Comparison of ENCODE assay signal across 30 cellular contexts in the genomic region with DNA sequence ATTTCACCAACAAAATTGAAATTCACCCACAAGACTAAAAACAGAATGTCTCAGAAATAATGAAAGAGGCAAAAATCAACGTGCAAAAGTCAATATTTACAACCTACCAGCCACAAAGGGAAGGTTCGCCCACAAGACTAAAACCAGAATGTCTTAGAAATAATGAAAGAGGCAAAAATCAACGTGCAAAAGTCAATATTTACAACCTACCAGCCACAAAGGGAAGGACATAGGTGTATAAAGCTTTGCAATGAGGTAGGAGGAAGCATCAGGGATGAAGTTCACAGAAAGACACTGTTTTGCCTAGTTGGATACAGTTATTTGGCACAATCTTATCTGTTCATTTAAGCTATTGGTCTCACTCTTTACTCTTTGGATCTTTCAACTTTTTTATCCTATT. TPM values are rescaled to one million over a fixed set of nuclear protein-coding genes. Genes with fewer than 3 reads are reported as not detected.
"Had no signal": no experiment of that assay in that cellular context is flagged by ENCODE, and none has a peak within 500 bp of the region (broad histone marks: within the 10 kb centered on the region; RNA-seq: fewer than 3 reads in every experiment).

No MANE protein-coding gene starts in this region.

- H3K27me3 ChIP-seq: ascending aorta, brain microvascular endothelial cell, dorsolateral prefrontal cortex, heart left ventricle had no signal

- DNase-seq: activated CD4-positive, alpha-beta memory T cell treated with anti-CD3 and anti-CD28 coated beads for 36 hours; activated CD4-positive, alpha-beta T cell treated with anti-CD3 and anti-CD28 coated beads for 36 hours; activated CD4-positive, alpha-beta T cell treated with anti-CD3 and anti-CD28 coated beads, Interleukin-2, amount 10 ng/mL, durations not matched to agents 24 days and 14 days; activated CD4-positive, CD25-positive, alpha-beta regulatory T cell; activated CD4-positive, CD25-positive, alpha-beta regulatory T cell treated with anti-CD3 and anti-CD28 coated beads, Interleukin-2, amount 50 U/mL, for 72 hours; activated CD8-positive, alpha-beta memory T cell treated with anti-CD3 and anti-CD28 coated beads, Interleukin-2, amount 50 U/mL, for 48 hours; activated CD8-positive, alpha-beta T cell treated with anti-CD3 and anti-CD28 coated beads, Interleukin-2, amount 10 ng/mL, durations not matched to agents 7 days and 5 days; activated gamma-delta T cell; activated naive CD4-positive, alpha-beta T cell; activated naive CD4-positive, alpha-beta T cell treated with anti-CD3 and anti-CD28 coated beads, Interleukin-2, amount 10 ng/mL, durations not matched to agents 7 days and 5 days; activated naive CD8-positive, alpha-beta T cell treated with anti-CD3 and anti-CD28 coated beads, Interleukin-2, amount 10 ng/mL, durations not matched to agents 7 days and 5 days; activated T-cell treated with anti-CD3 and anti-CD28 coated beads for 4 hours; activated T-cell treated with anti-CD3 and anti-CD28 coated beads, Interleukin-2, amount 50 U/mL, for 24 hours; activated T-cell treated with anti-CD3 and anti-CD28 coated beads, Interleukin-2, amount 50 U/mL, for 72 hours; brain microvascular endothelial cell; dorsolateral prefrontal cortex; effector memory CD4-positive, alpha-beta T cell; heart left ventricle; T-helper 2 cell had no signal

- H3K9me3 Mint-ChIP-seq: activated CD4-positive, alpha-beta memory T cell treated with anti-CD3 and anti-CD28 coated beads for 36 hours; activated CD4-positive, alpha-beta T cell treated with anti-CD3 and anti-CD28 coated beads, Interleukin-2, amount 10 ng/mL, durations not matched to agents 24 days and 14 days; activated naive CD4-positive, alpha-beta T cell treated with anti-CD3 and anti-CD28 coated beads, Interleukin-2, amount 10 ng/mL, durations not matched to agents 7 days and 5 days; activated naive CD4-positive, alpha-beta T cell treated with anti-CD3 and anti-CD28 coated beads, Interleukin-2, amount 50 U/mL, for 72 hours; activated naive CD8-positive, alpha-beta T cell treated with anti-CD3 and anti-CD28 coated beads, Interleukin-2, amount 10 ng/mL, durations not matched to agents 7 days and 5 days; activated T-cell treated with anti-CD3 and anti-CD28 coated beads, Interleukin-2, amount 50 U/mL, for 24 hours; activated T-cell treated with anti-CD3 and anti-CD28 coated beads, Interleukin-2, amount 50 U/mL, for 72 hours; central memory CD8-positive, alpha-beta T cell; dendritic cell treated with granulocyte-macrophage colony-stimulating factor and Interleukin-4, amounts not matched to agents 40 ng/mL and 50 ng/mL, for 4 days; endodermal cell had no signal

- H3K36me3 ChIP-seq: ascending aorta, heart left ventricle had no signal

- ATAC-seq: activated CD4-positive, alpha-beta T cell treated with anti-CD3 and anti-CD28 coated beads for 36 hours; activated CD8-positive, alpha-beta T cell treated with anti-CD3 and anti-CD28 coated beads, Interleukin-2, amount 10 ng/mL, durations not matched to agents 7 days and 5 days; activated naive CD4-positive, alpha-beta T cell treated with anti-CD3 and anti-CD28 coated beads, Interleukin-2, amount 50 U/mL, for 72 hours; activated T-cell treated with anti-CD3 and anti-CD28 coated beads, Interleukin-2, amount 50 U/mL, for 72 hours; esophagus mucosa; heart left ventricle had no signal

- H3K4me3 ChIP-seq: ascending aorta, coronary artery, dorsolateral prefrontal cortex, heart left ventricle had no signal

- H3K4me3 Mint-ChIP-seq: activated CD4-positive, alpha-beta memory T cell treated with anti-CD3 and anti-CD28 coated beads for 36 hours; activated CD4-positive, alpha-beta T cell treated with anti-CD3 and anti-CD28 coated beads for 36 hours; activated CD4-positive, alpha-beta T cell treated with anti-CD3 and anti-CD28 coated beads, Interleukin-2, amount 10 ng/mL, durations not matched to agents 24 days and 14 days; activated CD8-positive, alpha-beta T cell treated with anti-CD3 and anti-CD28 coated beads, Interleukin-2, amount 10 ng/mL, durations not matched to agents 7 days and 5 days; activated naive CD4-positive, alpha-beta T cell treated with anti-CD3 and anti-CD28 coated beads, Interleukin-2, amount 10 ng/mL, durations not matched to agents 7 days and 5 days; activated naive CD8-positive, alpha-beta T cell treated with anti-CD3 and anti-CD28 coated beads, Interleukin-2, amount 10 ng/mL, durations not matched to agents 7 days and 5 days; activated T-cell treated with anti-CD3 and anti-CD28 coated beads, Interleukin-2, amount 50 U/mL, for 24 hours; activated T-cell treated with anti-CD3 and anti-CD28 coated beads, Interleukin-2, amount 50 U/mL, for 72 hours; central memory CD8-positive, alpha-beta T cell; dendritic cell treated with granulocyte-macrophage colony-stimulating factor and Interleukin-4, amounts not matched to agents 40 ng/mL and 50 ng/mL, for 4 days; endodermal cell had no signal

- H3K36me3 Mint-ChIP-seq: activated CD4-positive, alpha-beta memory T cell treated with anti-CD3 and anti-CD28 coated beads for 36 hours; activated naive CD4-positive, alpha-beta T cell treated with anti-CD3 and anti-CD28 coated beads, Interleukin-2, amount 10 ng/mL, durations not matched to agents 7 days and 5 days; activated naive CD4-positive, alpha-beta T cell treated with anti-CD3 and anti-CD28 coated beads, Interleukin-2, amount 50 U/mL, for 72 hours; activated naive CD8-positive, alpha-beta T cell treated with anti-CD3 and anti-CD28 coated beads, Interleukin-2, amount 10 ng/mL, durations not matched to agents 7 days and 5 days had no signal

- H3K27ac Mint-ChIP-seq: activated CD4-positive, alpha-beta memory T cell treated with anti-CD3 and anti-CD28 coated beads for 36 hours; activated CD4-positive, alpha-beta T cell treated with anti-CD3 and anti-CD28 coated beads for 36 hours; activated CD4-positive, alpha-beta T cell treated with anti-CD3 and anti-CD28 coated beads, Interleukin-2, amount 10 ng/mL, durations not matched to agents 24 days and 14 days; activated CD8-positive, alpha-beta T cell treated with anti-CD3 and anti-CD28 coated beads, Interleukin-2, amount 10 ng/mL, durations not matched to agents 7 days and 5 days; activated naive CD4-positive, alpha-beta T cell treated with anti-CD3 and anti-CD28 coated beads, Interleukin-2, amount 10 ng/mL, durations not matched to agents 7 days and 5 days; activated naive CD4-positive, alpha-beta T cell treated with anti-CD3 and anti-CD28 coated beads, Interleukin-2, amount 50 U/mL, for 72 hours; activated naive CD8-positive, alpha-beta T cell treated with anti-CD3 and anti-CD28 coated beads, Interleukin-2, amount 10 ng/mL, durations not matched to agents 7 days and 5 days; activated T-cell treated with anti-CD3 and anti-CD28 coated beads, Interleukin-2, amount 50 U/mL, for 24 hours; activated T-cell treated with anti-CD3 and anti-CD28 coated beads, Interleukin-2, amount 50 U/mL, for 72 hours; dendritic cell treated with granulocyte-macrophage colony-stimulating factor and Interleukin-4, amounts not matched to agents 40 ng/mL and 50 ng/mL, for 4 days; endodermal cell had no signal

- H3K4me1 Mint-ChIP-seq: activated CD4-positive, alpha-beta T cell treated with anti-CD3 and anti-CD28 coated beads for 36 hours; activated CD4-positive, alpha-beta T cell treated with anti-CD3 and anti-CD28 coated beads, Interleukin-2, amount 10 ng/mL, durations not matched to agents 24 days and 14 days; activated naive CD4-positive, alpha-beta T cell treated with anti-CD3 and anti-CD28 coated beads, Interleukin-2, amount 10 ng/mL, durations not matched to agents 7 days and 5 days; activated naive CD8-positive, alpha-beta T cell treated with anti-CD3 and anti-CD28 coated beads, Interleukin-2, amount 10 ng/mL, durations not matched to agents 7 days and 5 days; central memory CD8-positive, alpha-beta T cell; endodermal cell had no signal

- H3K27me3 Mint-ChIP-seq: activated CD4-positive, alpha-beta memory T cell treated with anti-CD3 and anti-CD28 coated beads for 36 hours; activated naive CD4-positive, alpha-beta T cell treated with anti-CD3 and anti-CD28 coated beads, Interleukin-2, amount 10 ng/mL, durations not matched to agents 7 days and 5 days; activated naive CD8-positive, alpha-beta T cell treated with anti-CD3 and anti-CD28 coated beads, Interleukin-2, amount 10 ng/mL, durations not matched to agents 7 days and 5 days; activated T-cell treated with anti-CD3 and anti-CD28 coated beads, Interleukin-2, amount 50 U/mL, for 24 hours; central memory CD8-positive, alpha-beta T cell had no signal

- H3K4me1 ChIP-seq: ascending aorta, heart left ventricle had no signal

- H3K27ac ChIP-seq: ascending aorta, brain microvascular endothelial cell, coronary artery, dorsolateral prefrontal cortex, heart left ventricle had no signal

- FAIRE-seq: frontal cortex had no signal

- H3K9me3 ChIP-seq: ascending aorta, heart left ventricle had no signal

RNA-seq across cellular contexts. Expression of a gene that starts 21.5 kb away (rescaled TPM):
- total RNA-seq: activated CD4-positive, alpha-beta memory T cell treated with anti-CD3 and anti-CD28 coated beads for 36 hours; activated CD4-positive, alpha-beta T cell treated with anti-CD3 and anti-CD28 coated beads for 36 hours; activated CD4-positive, alpha-beta T cell treated with anti-CD3 and anti-CD28 coated beads, Interleukin-2, amount 10 ng/mL, durations not matched to agents 24 days and 14 days; activated CD8-positive, alpha-beta T cell treated with anti-CD3 and anti-CD28 coated beads, Interleukin-2, amount 10 ng/mL, durations not matched to agents 7 days and 5 days; activated naive CD4-positive, alpha-beta T cell treated with anti-CD3 and anti-CD28 coated beads, Interleukin-2, amount 50 U/mL, for 72 hours; activated naive CD8-positive, alpha-beta T cell treated with anti-CD3 and anti-CD28 coated beads, Interleukin-2, amount 10 ng/mL, durations not matched to agents 7 days and 5 days; activated T-cell treated with anti-CD3 and anti-CD28 coated beads, Interleukin-2, amount 50 U/mL, for 72 hours; ascending aorta; bronchial epithelial cell; cerebellum; endodermal cell; epithelial cell of proximal tubule; esophagus mucosa; frontal cortex had no signal
